Comparison of ENCODE assay signal across 1 cellular context in the genomic region with DNA sequence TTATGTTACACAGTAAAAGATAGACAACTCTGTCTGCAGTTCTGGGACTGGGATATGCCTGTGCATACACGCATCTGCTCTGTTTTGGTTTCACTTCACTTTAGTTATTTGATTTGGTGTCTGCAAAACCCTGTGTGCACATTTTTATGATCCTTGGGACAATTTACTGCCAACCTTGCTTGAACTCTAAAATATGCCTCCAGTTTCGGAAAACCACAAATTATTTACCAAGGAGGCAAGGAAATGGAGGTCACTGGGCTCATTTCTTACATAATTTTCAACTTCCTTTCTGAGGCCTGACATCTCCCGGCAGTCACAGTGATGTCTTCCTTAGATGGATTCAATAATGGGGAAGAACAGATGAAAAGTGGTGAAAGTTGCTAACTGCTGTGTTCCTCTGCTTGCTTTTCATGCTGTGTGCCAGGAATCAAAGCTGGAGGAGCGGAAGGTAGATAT.
TF ChIP-seq lines count a peak whose summit lies in the region.

No MANE protein-coding gene starts in this region.

TF ChIP-seq in liver, 16 proteins besides CTCF, POLR2A, EP300 and RAD21 (continued from another document):
- TF ChIP-seq ATF3 (IDR thresholded peaks at IDR 0.05) (no peak), TAF1 (conservative IDR thresholded peaks at IDR 0.05) (no peak), SP1 (IDR thresholded peaks at IDR 0.05) (peak; percentile 48), EGR1 (IDR thresholded peaks at IDR 0.05; ENCODE audit: low read depth in 2 of 2) (no peak), YY1 (IDR thresholded peaks at IDR 0.05) (peak; percentile 41), NR2F2 (IDR thresholded peaks at IDR 0.05) (peak; percentile 70)
